In the genomic region with DNA sequence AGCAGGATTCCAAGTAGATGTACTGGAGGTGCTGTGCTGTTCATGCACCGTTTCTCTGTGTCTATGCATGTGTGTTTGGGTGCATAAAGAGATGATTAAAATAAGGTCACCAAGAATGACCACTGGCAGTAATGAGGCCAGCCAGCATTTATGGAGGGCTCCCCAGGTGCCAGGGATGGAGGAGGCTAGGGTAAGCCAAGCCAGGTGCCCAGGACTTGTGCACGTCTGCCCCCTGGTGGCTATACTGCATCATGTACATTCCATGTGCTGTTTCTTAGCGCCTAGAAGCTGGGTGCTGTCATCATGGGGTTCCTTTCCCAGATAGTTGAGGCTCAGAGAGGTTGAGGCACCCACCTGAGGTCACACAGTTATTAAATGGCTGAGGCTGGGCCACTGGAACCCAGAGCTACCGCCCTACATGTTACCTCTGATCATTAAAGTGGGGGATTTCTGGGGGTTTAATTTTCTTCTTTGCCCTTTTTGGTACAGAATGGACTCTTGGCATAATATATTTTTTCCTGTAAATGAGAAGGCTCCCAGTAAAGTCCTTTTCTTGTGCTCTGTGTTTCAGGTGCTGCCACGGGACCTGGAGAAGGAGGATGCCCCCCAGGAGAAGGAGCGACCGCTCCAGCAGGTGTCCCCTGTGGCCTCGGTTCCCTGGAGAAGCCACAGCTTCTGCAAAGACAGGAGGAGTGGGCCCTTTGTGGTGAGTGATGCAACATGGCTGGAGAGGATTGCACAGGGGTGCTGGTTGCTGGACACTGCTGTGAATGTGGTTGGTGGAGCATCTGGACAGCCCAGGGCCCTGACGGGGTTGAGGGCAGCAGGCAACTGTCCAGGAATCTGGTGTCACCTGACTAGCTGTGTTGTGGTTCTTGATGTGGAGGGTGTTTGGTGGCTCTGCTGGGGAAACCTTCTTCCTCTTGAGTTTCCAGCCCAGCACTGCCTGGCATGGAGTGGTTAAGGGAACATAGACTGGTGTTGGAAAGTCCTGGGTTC, we compare ENCODE assay signal across 8 cellular contexts.
DNase-seq lines count a peak whose midpoint lies in the region; ATAC-seq, FAIRE-seq and TF ChIP-seq lines count a peak whose summit lies in the region.

No MANE protein-coding gene starts in this region.

- H3K4me3 ChIP-seq in coronary artery (no peak overlapping the region), lower leg skin (ENCODE audit: low read depth, poor library complexity, severe bottlenecking) (no peak overlapping the region)

- peak; percentile 88 for FAIRE-seq in GM12891 (lab: Jason Lieb, UNC)

- WGBS in lower leg skin, 2 donors: 55 to 58% methylated on average over 9 of the region's 9 CpGs

- peak; percentile 83 for TF ChIP-seq CTCF in coronary artery (IDR thresholded peaks at IDR 0.05)
- peak in 1 of 3 donors; percentile 55 for TF ChIP-seq CTCF in lower leg skin (IDR thresholded peaks at IDR 0.05)

- no peak for ATAC-seq in GM21737 (IDR thresholded peaks at IDR 0.05; ENCODE audit: unreplicated experiment)

- intact Hi-C loops in lower leg skin (cut with DNase I; ENCODE audit: low total_unique reads): loop anchor here (5.0 kb wide), 1 partner anchor 97 kb away; a partner anchor contains a TSS

- H3K27ac ChIP-seq in coronary artery: no peak overlapping the region

- DNase-seq in 8988T (peak; percentile 65), GM12891 (ENCODE audit: insufficient read length, low spot score) (peak; percentile 71), NCI-H2227 (lab: John Stamatoyannopoulos, UW; ENCODE audit: unreplicated experiment) (peak; percentile 56), coronary artery (ENCODE audit: low spot score) (no peak), lower leg skin (ENCODE audit: low spot score in 2 of 2) (peak; percentile 37 to 92)
- peak; percentile 82 for DNase-seq in activated CD4-positive, alpha-beta T cell treated with anti-CD3 and anti-CD28 coated beads for 48 hours
- DNase-seq in stimulated activated CD8-positive, alpha-beta memory T cell treated with anti-CD3 and anti-CD28 coated beads, Interleukin-12 subunit alpha, Interleukin-12 subunit beta, amount 100 ng/mL, for 4 hours (ENCODE audit: low read depth): peak; percentile 38

- no peak for TF ChIP-seq POLR2A in GM12891 (IDR thresholded peaks at IDR 0.05; ENCODE audit: low read depth, low read length)
- TF ChIP-seq POLR2A in lower leg skin (IDR thresholded peaks at IDR 0.05): no peak

TF ChIP-seq in GM12891, 5 proteins besides CTCF, POLR2A, EP300 and RAD21:
- TF ChIP-seq POU2F2 (IDR thresholded peaks at IDR 0.05; ENCODE audit: low read depth, low read length) (no peak), SPI1 (IDR thresholded peaks at IDR 0.05; ENCODE audit: low read depth, low read length) (no peak)
